ENCODE assay signal across 20 cellular contexts in the genomic region with DNA sequence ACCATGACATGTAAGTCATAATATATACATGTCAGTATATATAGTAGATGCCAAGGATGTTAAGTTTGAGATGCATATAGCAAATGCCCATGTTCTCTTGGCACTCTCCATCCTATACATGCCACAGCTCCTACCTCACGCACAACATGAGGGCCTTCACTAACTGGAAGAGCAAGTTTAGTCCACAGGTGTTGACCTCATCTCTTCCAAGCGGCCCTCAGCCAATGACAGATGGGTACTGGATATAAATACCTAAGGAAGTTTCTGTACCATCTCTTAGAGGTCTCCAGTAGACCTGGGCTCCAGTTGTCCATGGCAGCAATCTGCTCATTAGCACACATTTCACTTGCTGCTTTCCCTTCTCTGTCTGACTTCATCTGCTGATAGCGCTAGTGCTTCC. TPM values are rescaled to one million over a fixed set of nuclear protein-coding genes. Genes with fewer than 3 reads are reported as not detected.
A peak's percentile ranks its signal among the peaks of the same experiment; 100 is the strongest.
DNase-seq lines count a peak whose midpoint lies in the region; ATAC-seq and TF ChIP-seq lines count a peak whose summit lies in the region.
"Had no signal": no experiment of that assay in that cellular context is flagged by ENCODE, and none has a peak within 500 bp of the region (broad histone marks: within the 10 kb centered on the region; RNA-seq: fewer than 3 reads in every experiment).

No MANE protein-coding gene starts in this region.

- ATAC-seq in left lung (peak; percentile 28), GM21515 (IDR thresholded peaks at IDR 0.05; ENCODE audit: unreplicated experiment) (no peak)
- peak; percentile 46 for ATAC-seq in stimulated activated memory B cell treated with anti-CD40 and anti-IgM and Interleukin-4, amounts not matched to agents 10 μg/mL and 1 μg/mL and 100 μg/mL, for 72 hours
- ATAC-seq: A549; CD8-positive, alpha-beta T cell had no signal

- peaks cover 0 to 8% of the 10 kb centered on the region in 2 donors for H3K27me3 ChIP-seq in left lung
- H3K27me3 ChIP-seq: BLaER1 treated with 17β-estradiol and CSF1 and Interleukin-3, amounts not matched to agents 10 nM and 100 nM had no signal

- H3K9me3 Mint-ChIP-seq in stimulated activated memory B cell treated with anti-CD40 and anti-IgM and Interleukin-4, amounts not matched to agents 10 μg/mL and 1 μg/mL and 100 μg/mL, for 72 hours, result no peaks in the 10 kb centered on the region
- H3K9me3 Mint-ChIP-seq: CD4-positive, alpha-beta T cell; CD8-positive, alpha-beta T cell had no signal

- H3K4me3 ChIP-seq in epithelial cell of esophagus (ENCODE audit: low read length), result no peak overlapping the region
- no peak overlapping the region for H3K4me3 ChIP-seq in left lung
- H3K4me3 ChIP-seq: A549; BLaER1 treated with 17β-estradiol and CSF1 and Interleukin-3, amounts not matched to agents 10 nM and 100 nM had no signal

- H3K36me3 Mint-ChIP-seq in stimulated activated memory B cell treated with anti-CD40 and anti-IgM and Interleukin-4, amounts not matched to agents 10 μg/mL and 1 μg/mL and 100 μg/mL, for 72 hours, result no peaks in the 10 kb centered on the region
- H3K36me3 Mint-ChIP-seq: CD8-positive, alpha-beta T cell had no signal

- no peak overlapping the region for H3K27ac Mint-ChIP-seq in stimulated activated memory B cell treated with anti-CD40 and anti-IgM and Interleukin-4, amounts not matched to agents 10 μg/mL and 1 μg/mL and 100 μg/mL, for 72 hours
- H3K27ac Mint-ChIP-seq: B cell; CD4-positive, alpha-beta T cell; CD8-positive, alpha-beta T cell had no signal

- no peaks in the 10 kb centered on the region for H3K4me1 ChIP-seq in left lung
- H3K4me1 ChIP-seq: A549; BLaER1 treated with 17β-estradiol and CSF1 and Interleukin-3, amounts not matched to agents 10 nM and 100 nM; Caco-2 had no signal

- no peaks in the 10 kb centered on the region for H3K4me1 Mint-ChIP-seq in stimulated activated memory B cell treated with anti-CD40 and anti-IgM and Interleukin-4, amounts not matched to agents 10 μg/mL and 1 μg/mL and 100 μg/mL, for 72 hours
- H3K4me1 Mint-ChIP-seq: B cell had no signal

- H3K27ac ChIP-seq in left lung, result no peak overlapping the region
- H3K27ac ChIP-seq: 22Rv1; A549; BLaER1 treated with 17β-estradiol and CSF1 and Interleukin-3, amounts not matched to agents 10 nM and 100 nM; C4-2B had no signal

- no peak for TF ChIP-seq CTCF in epithelial cell of esophagus (IDR thresholded peaks at IDR 0.05; ENCODE audit: insufficient read depth, low read depth, low read length, missing control alignments)
- no peak for TF ChIP-seq CTCF in left lung (IDR thresholded peaks at IDR 0.05)

- intact Hi-C loops in left lung (cut with DNase I), result no loop called here

- no peaks in the 10 kb centered on the region for H3K9me3 ChIP-seq in left lung
- H3K9me3 ChIP-seq: A549, Caco-2 had no signal

- H3K27me3 Mint-ChIP-seq in stimulated activated memory B cell treated with anti-CD40 and anti-IgM and Interleukin-4, amounts not matched to agents 10 μg/mL and 1 μg/mL and 100 μg/mL, for 72 hours, result peaks cover 17% of the 10 kb centered on the region
- H3K27me3 Mint-ChIP-seq: CD4-positive, alpha-beta T cell had no signal

- peak; percentile 4 for DNase-seq in DMS53 (lab: John Stamatoyannopoulos, UW)
- no peak for DNase-seq in DMS53 treated with DMSO at 0.1 percent for 48 hours (lab: John Stamatoyannopoulos, UW; ENCODE audit: unreplicated experiment)
- DNase-seq in epithelial cell of esophagus (ENCODE audit: low read depth), result peak; percentile 8
- no peak for DNase-seq in left lung
- no peak for DNase-seq in midbrain (lab: John Stamatoyannopoulos, UW)
- no peak for DNase-seq in NCI-H526 (lab: John Stamatoyannopoulos, UW)
- DNase-seq: AML-193; Caco-2; Calu3; CD4-positive, alpha-beta T cell; CD8-positive, alpha-beta T cell; DMS79 treated with DMSO at 0.1 percent for 48 hours; GF-D8 had no signal

- no peak overlapping the region for H3K4me3 Mint-ChIP-seq in stimulated activated memory B cell treated with anti-CD40 and anti-IgM and Interleukin-4, amounts not matched to agents 10 μg/mL and 1 μg/mL and 100 μg/mL, for 72 hours
- H3K4me3 Mint-ChIP-seq: B cell; CD4-positive, alpha-beta T cell; CD8-positive, alpha-beta T cell had no signal

- H3K36me3 ChIP-seq in left lung, result no peaks in the 10 kb centered on the region

RNA-seq across cellular contexts. Expression of a gene that starts 43.3 kb away (rescaled TPM):
- total RNA-seq in left lung, result 10 to 100 TPM; 18.6 to 20.1 TPM

Comparison
In these comparisons a context has a peak if more than half of its experiments do, and no peak if none do; other contexts are left out.
1. DNase-seq: peak in DMS53 (single experiment) and epithelial cell of esophagus (single experiment); none in DMS53 treated with DMSO at 0.1 percent for 48 hours (single experiment), left lung (0 of 2), midbrain (single experiment) and NCI-H526 (0 of 2).